15 cellular contexts compared by ENCODE assay signal in the genomic region with DNA sequence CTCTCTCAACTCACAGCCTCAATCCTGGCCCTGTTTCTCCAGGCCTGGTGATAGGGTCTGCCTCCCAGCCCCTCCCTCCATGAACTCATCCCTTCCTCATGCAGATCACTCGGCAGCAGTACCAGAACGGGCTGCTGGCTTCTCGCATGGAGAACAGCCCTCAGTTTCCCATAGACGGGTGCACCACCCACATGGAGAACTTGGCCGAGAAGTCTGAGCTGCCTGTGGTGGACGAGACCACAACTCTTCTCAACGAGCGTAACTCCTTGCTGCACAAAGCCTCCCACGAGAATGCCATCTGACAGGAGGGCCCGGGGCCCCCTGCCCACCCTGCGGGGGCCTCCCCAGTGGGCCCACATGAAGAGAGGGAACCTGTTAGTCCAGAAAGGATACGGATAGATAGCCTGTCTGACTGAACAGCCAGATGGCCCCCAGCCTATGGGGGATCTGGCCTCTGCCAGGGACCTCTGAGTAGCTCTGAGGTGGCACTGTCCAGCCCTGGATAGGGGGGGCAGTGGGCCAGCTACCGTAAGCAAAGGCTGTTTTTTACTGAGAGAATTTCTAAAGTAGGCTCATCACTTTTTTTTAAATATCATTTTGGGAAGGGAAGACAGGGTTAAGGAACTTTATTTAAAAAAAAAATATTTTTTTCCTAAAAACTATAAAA.
"Had no signal": no experiment of that assay in that cellular context is flagged by ENCODE, and none has a peak within 500 bp of the region (broad histone marks: within the 10 kb centered on the region; RNA-seq: fewer than 3 reads in every experiment).

No MANE protein-coding gene starts in this region.

- H3K9me3 ChIP-seq: body of pancreas, left lung, SJSA1 had no signal

- H3K9me3 Mint-ChIP-seq: activated CD4-positive, alpha-beta T cell treated with anti-CD3 and anti-CD28 coated beads, Interleukin-2, amount 10 ng/mL, durations not matched to agents 7 days and 5 days; activated naive CD4-positive, alpha-beta T cell treated with anti-CD3 and anti-CD28 coated beads, Interleukin-2, amount 50 U/mL, for 72 hours; neural progenitor cell had no signal

- H3K27ac ChIP-seq: left lung, neural progenitor cell, parathyroid adenoma, SJSA1, skin epidermis had no signal

- H3K27me3 ChIP-seq: body of pancreas, left lung, neural progenitor cell, SJSA1 had no signal

- DNase-seq: activated CD4-positive, alpha-beta T cell treated with anti-CD3 and anti-CD28 coated beads, Interleukin-2, amount 10 ng/mL, durations not matched to agents 7 days and 5 days; activated CD4-positive, CD25-positive, alpha-beta regulatory T cell; activated T-cell treated with anti-CD3 and anti-CD28 coated beads, Interleukin-2, amount 50 U/mL, for 1 hour; amniotic stem cell; dermis blood vessel endothelial cell; islet precursor cell; mesendoderm; trophoblast cell had no signal

- H3K4me3 ChIP-seq: body of pancreas, left lung, neural progenitor cell, SJSA1, skin epidermis had no signal

- H3K27me3 Mint-ChIP-seq: activated CD4-positive, alpha-beta T cell treated with anti-CD3 and anti-CD28 coated beads, Interleukin-2, amount 10 ng/mL, durations not matched to agents 7 days and 5 days had no signal

- H3K36me3 ChIP-seq: neural progenitor cell, SJSA1 had no signal

- H3K4me3 Mint-ChIP-seq: activated CD4-positive, alpha-beta T cell treated with anti-CD3 and anti-CD28 coated beads, Interleukin-2, amount 10 ng/mL, durations not matched to agents 7 days and 5 days; neural progenitor cell had no signal

- H3K36me3 Mint-ChIP-seq: activated naive CD4-positive, alpha-beta T cell treated with anti-CD3 and anti-CD28 coated beads, Interleukin-2, amount 50 U/mL, for 72 hours had no signal

- ATAC-seq: activated naive CD4-positive, alpha-beta T cell treated with anti-CD3 and anti-CD28 coated beads, Interleukin-2, amount 50 U/mL, for 72 hours; left lung had no signal

- H3K4me1 ChIP-seq: body of pancreas, left lung, SJSA1 had no signal

- H3K27ac Mint-ChIP-seq: neural progenitor cell had no signal
